Comparison of ENCODE assay signal across 9 cellular contexts in genomic region chr19:3374369-3375112, GRCh38. TPM values are rescaled to one million over a fixed set of nuclear protein-coding genes. Genes with fewer than 3 reads are reported as not detected.
DNase-seq lines count a peak whose midpoint lies in the region; ATAC-seq and TF ChIP-seq lines count a peak whose summit lies in the region.
"Had no signal": no experiment of that assay in that cellular context is flagged by ENCODE, and none has a peak within 500 bp of the region (broad histone marks: within the 10 kb centered on the region; RNA-seq: fewer than 3 reads in every experiment).

No MANE protein-coding gene starts in this region.

- no peaks in the 10 kb centered on the region for H3K9me3 Mint-ChIP-seq in mesothelial cell of epicardium

- peak; percentile 13 for ATAC-seq in thoracic aorta (ENCODE audit: insufficient number of reproducible peaks, low FRiP score, low read depth)
- ATAC-seq in HG03378 (IDR thresholded peaks at IDR 0.05; ENCODE audit: unreplicated experiment): no peak

- peaks cover 74% of the 10 kb centered on the region for H3K79me2 ChIP-seq in Loucy (ENCODE audit: insufficient read depth, low read length)

- no peaks in the 10 kb centered on the region for H3K9me2 ChIP-seq in Loucy (replicated peaks; ENCODE audit: low read depth, low read length)

- H3F3A ChIP-seq in Loucy (ENCODE audit: low read depth): no peaks in the 10 kb centered on the region; the same call in 1 of the 2 replicates

- H3K27ac Mint-ChIP-seq in mesothelial cell of epicardium: peak overlapping the region; percentile 45

- H3K4me3 ChIP-seq in Loucy (ENCODE audit: low read length, poor library complexity, severe bottlenecking): peak overlapping the region; percentile 49
- H3K4me3 ChIP-seq in colonic mucosa: no peak overlapping the region
- peak overlapping the region; percentile 60 for H3K4me3 ChIP-seq in thoracic aorta
- no peak overlapping the region for H3K4me3 ChIP-seq in effector memory CD4-positive, alpha-beta T cell (ENCODE audit: insufficient read depth, low read depth, low read length, poor library complexity, severe bottlenecking)

- no peak overlapping the region for H3K4me3 Mint-ChIP-seq in mesothelial cell of epicardium

- no peak overlapping the region for H2AFZ ChIP-seq in Loucy (ENCODE audit: low read length)

- H4K20me1 ChIP-seq in Loucy (ENCODE audit: insufficient read depth, low read length, poor library complexity, severe bottlenecking): peaks cover 48% of the 10 kb centered on the region

- H3K27ac ChIP-seq in colonic mucosa (peak overlapping the region; percentile 48), thoracic aorta (peak overlapping the region; percentile 86 to 99)
- no peak overlapping the region for H3K27ac ChIP-seq in effector memory CD4-positive, alpha-beta T cell (ENCODE audit: insufficient read depth, low read length, poor library complexity, severe bottlenecking)

- peaks cover 23% of the 10 kb centered on the region for H3K4me1 Mint-ChIP-seq in mesothelial cell of epicardium

- H3K4me2 ChIP-seq in Loucy (ENCODE audit: low read depth, low read length, poor library complexity, severe bottlenecking): peak overlapping the region; percentile 73

- peaks cover 57% of the 10 kb centered on the region for H3K27me3 Mint-ChIP-seq in mesothelial cell of epicardium (ENCODE audit: low read depth)

- no peaks in the 10 kb centered on the region for H3K9me3 ChIP-seq in Loucy (ENCODE audit: insufficient read depth, low read depth, low read length)
- no peaks in the 10 kb centered on the region for H3K9me3 ChIP-seq in colonic mucosa
- no peaks in the 10 kb centered on the region for H3K9me3 ChIP-seq in thoracic aorta
- no peaks in the 10 kb centered on the region for H3K9me3 ChIP-seq in effector memory CD4-positive, alpha-beta T cell (ENCODE audit: control insufficient read depth, low read length)

- DNase-seq in colonic mucosa (no peak), mesothelial cell of epicardium (ENCODE audit: low spot score in 2 of 2, unreplicated experiment in 2 of 2) (no peak), thoracic aorta (ENCODE audit: low spot score) (no peak), DMS114 treated with DMSO at 0.1 percent for 48 hours (lab: John Stamatoyannopoulos, UW; ENCODE audit: unreplicated experiment) (no peak)
- no peak for DNase-seq in effector memory CD4-positive, alpha-beta T cell
- DNase-seq in stimulated activated CD4-positive, alpha-beta T cell treated with anti-CD3 and anti-CD28 coated beads, Interleukin-4, amount 100 ng/mL, for 24 hours: no peak
- DNase-seq: SIG-M5 had no signal

- TF ChIP-seq CTCF in Loucy (conservative IDR thresholded peaks at IDR 0.05; ENCODE audit: low read length) (no peak), colonic mucosa (IDR thresholded peaks at IDR 0.05) (no peak), mesothelial cell of epicardium (IDR thresholded peaks at IDR 0.05; ENCODE audit: unreplicated experiment) (no peak), thoracic aorta (IDR thresholded peaks at IDR 0.05) (no peak)

- H3K36me3 ChIP-seq in Loucy (ENCODE audit: insufficient read depth, low read length) (no peaks in the 10 kb centered on the region), colonic mucosa (no peaks in the 10 kb centered on the region), thoracic aorta (no peaks in the 10 kb centered on the region)
- H3K36me3 ChIP-seq in effector memory CD4-positive, alpha-beta T cell (ENCODE audit: control insufficient read depth, insufficient read depth, low read length): no peaks in the 10 kb centered on the region

- no peaks in the 10 kb centered on the region for H3K36me3 Mint-ChIP-seq in mesothelial cell of epicardium

- H3K9ac ChIP-seq in Loucy (ENCODE audit: low read depth, low read length, poor library complexity, severe bottlenecking) (peak overlapping the region; percentile 44), colonic mucosa (ENCODE audit: low read depth in 2 of 2, low read length in 2 of 2) (peak overlapping the region in 1 of 2 donors; percentile 24)

- H3K27me3 ChIP-seq in Loucy (ENCODE audit: insufficient read depth, low read length, poor library complexity, severe bottlenecking): no peaks in the 10 kb centered on the region
- no peaks in the 10 kb centered on the region for H3K27me3 ChIP-seq in colonic mucosa
- no peaks in the 10 kb centered on the region for H3K27me3 ChIP-seq in thoracic aorta (replicated peaks; ENCODE audit: insufficient read depth)
- H3K27me3 ChIP-seq in effector memory CD4-positive, alpha-beta T cell (replicated peaks; ENCODE audit: control insufficient read depth, insufficient read depth, low read length, poor library complexity, severe bottlenecking): no peaks in the 10 kb centered on the region

- intact Hi-C loops in colonic mucosa (cut with DNase I): no loop called here

- H3K4me1 ChIP-seq in Loucy (ENCODE audit: insufficient read depth, low read length, poor library complexity, severe bottlenecking): peaks cover 38% of the 10 kb centered on the region
- H3K4me1 ChIP-seq in colonic mucosa: no peaks in the 10 kb centered on the region
- peaks cover 44 to 96% of the 10 kb centered on the region in 2 donors for H3K4me1 ChIP-seq in thoracic aorta (ENCODE audit: control insufficient read depth in 1 of 2, low read depth in 2 of 2)
- H3K4me1 ChIP-seq in effector memory CD4-positive, alpha-beta T cell (ENCODE audit: control insufficient read depth, insufficient read depth, low read length, poor library complexity, severe bottlenecking): no peaks in the 10 kb centered on the region

RNA-seq across cellular contexts. Expression of gene NFIC, which starts 8.2 kb away (rescaled TPM):
- 10 to 100 TPM; 42.0 to 71.3 TPM for total RNA-seq in colonic mucosa
- 28.6 to 32.9 TPM (median 32.2 TPM) in 3 replicates for total RNA-seq in mesothelial cell of epicardium
- total RNA-seq in thoracic aorta: 100 to 1,000 TPM; 178 to 203 TPM

Comparison
In these comparisons a context has a peak if more than half of its experiments do, and no peak if none do; other contexts are left out.
1. H3K4me3 ChIP-seq: peak in Loucy (single experiment) and thoracic aorta (single experiment); none in colonic mucosa (single experiment) and effector memory CD4-positive, alpha-beta T cell (single experiment).